ENCODE assay signal across 21 cellular contexts in the genomic region with DNA sequence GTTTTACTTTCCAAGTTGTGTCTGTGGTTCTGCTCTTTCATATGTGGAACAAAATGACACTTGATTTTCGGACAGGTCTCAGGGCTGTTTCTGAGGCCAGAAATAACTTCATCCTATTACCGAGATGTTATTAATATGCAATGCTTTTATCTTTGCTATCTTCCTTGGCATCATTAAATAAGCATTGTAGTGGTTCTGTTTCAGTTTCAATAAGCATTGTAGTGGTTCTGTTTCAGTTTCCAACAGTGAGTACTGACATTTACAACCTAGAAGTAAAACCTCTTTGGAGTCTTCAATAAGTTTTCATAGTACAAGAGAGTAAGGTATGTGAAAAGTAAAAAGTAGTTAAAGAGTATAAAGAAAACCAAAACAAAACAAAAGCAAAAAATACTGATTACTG.
"Had no signal": no experiment of that assay in that cellular context is flagged by ENCODE, and none has a peak within 500 bp of the region (broad histone marks: within the 10 kb centered on the region; RNA-seq: fewer than 3 reads in every experiment).

No MANE protein-coding gene starts in this region.

- H3K27me3 ChIP-seq: MG63 had no signal

- H3K9me3 ChIP-seq: MG63 had no signal

- ATAC-seq: Panc1, PC-3, SK-N-SH treated with all-trans-retinoic acid at 6 μM for 48 hours had no signal

- H3K4me3 ChIP-seq: MG63 had no signal

- DNase-seq: Karpas-422; MG63; NCI-H1092 treated with DMSO at 0.1 percent for 48 hours; NCI-H1436; NCI-H187; NCI-H2029; NCI-H2081 treated with DMSO at 0.1 percent for 48 hours; NCI-H2171; NCI-H226; NCI-H446; NCI-H510A; NCI-H524 treated with DMSO at 0.1 percent for 48 hours; NCI-H69; NCI-H774; NK-92 treated with Interleukin-12 subunit alpha and Interleukin-12 subunit beta, amount 100 ng/mL, for 24 hours; PC-3; SHP77; T-helper 1 cell had no signal

- H3K27ac ChIP-seq: RWPE1 had no signal

- H3K36me3 ChIP-seq: MG63 had no signal
